ENCODE assay signal across 1 cellular context in the genomic region with DNA sequence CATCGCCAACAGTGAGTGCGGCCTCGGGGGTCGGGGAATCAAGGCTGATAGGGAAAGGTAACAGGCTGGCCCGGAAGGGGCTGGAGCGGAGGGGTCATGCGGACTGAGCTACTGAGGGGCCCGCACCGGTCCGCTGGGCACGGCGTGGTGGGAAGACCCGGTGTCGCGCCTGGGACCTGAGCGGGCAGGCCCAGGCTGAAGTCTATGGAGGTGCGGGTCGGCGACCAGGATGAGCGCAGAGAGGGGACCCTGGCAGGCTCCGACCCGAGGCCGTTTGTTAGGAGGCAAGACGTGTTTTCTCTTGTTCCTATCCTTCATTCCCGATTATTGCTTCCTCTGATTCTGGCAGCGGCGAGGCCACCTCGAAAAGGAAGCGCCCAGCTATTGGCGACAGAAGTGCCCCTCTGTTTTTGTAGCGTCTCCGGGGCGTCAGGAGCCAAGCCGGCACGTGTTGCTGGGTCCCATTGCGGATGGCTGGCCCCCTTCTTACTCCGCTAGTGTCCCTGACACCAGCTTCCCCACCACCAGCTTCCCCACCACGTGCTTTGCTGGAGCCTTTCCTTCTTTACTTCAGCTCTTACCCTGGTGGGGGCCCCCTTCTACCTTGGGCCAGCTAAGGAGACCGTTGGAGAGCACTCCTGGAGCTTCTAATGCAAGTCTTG.
TF ChIP-seq lines count a peak whose summit lies in the region.

No MANE protein-coding gene starts in this region.

TF ChIP-seq in H1, 55 proteins besides CTCF, POLR2A, EP300 and RAD21:
- TF ChIP-seq, protein P1, sequence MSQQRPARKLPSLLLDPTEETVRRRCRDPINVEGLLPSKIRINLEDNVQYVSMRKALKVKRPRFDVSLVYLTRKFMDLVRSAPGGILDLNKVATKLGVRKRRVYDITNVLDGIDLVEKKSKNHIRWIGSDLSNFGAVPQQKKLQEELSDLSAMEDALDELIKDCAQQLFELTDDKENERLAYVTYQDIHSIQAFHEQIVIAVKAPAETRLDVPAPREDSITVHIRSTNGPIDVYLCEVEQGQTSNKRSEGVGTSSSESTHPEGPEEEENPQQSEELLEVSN (IDR thresholded peaks at IDR 0.05), result peak; percentile 39; the same call in 1 of the 2 replicates
- TF ChIP-seq PHF8 (conservative IDR thresholded peaks at IDR 0.05; ENCODE audit: low read depth, low read length) (peak; percentile 34; the same call in 1 of the 2 replicates), FOSL1 (IDR thresholded peaks at IDR 0.05; ENCODE audit: insufficient read depth, low read depth, low read length) (no peak), GABPA (IDR thresholded peaks at IDR 0.05; ENCODE audit: borderline replicate concordance, insufficient read depth, low read length) (no peak), ASH2L (IDR thresholded peaks at IDR 0.05; ENCODE audit: low read length) (peak; percentile 48), HDAC2 (IDR thresholded peaks at IDR 0.05; ENCODE audit: borderline replicate concordance in 1 of 2, low read depth in 2 of 2, low read length in 2 of 2) (0 out of 4 replicates have a peak, but pooled peaks of 1 of the 2 experiments have one; percentile 36), BRCA1 (IDR thresholded peaks at IDR 0.05; ENCODE audit: low read depth, low read length) (no peak), KDM4A (IDR thresholded peaks at IDR 0.05; ENCODE audit: low read depth, low read length, severe bottlenecking) (peak; percentile 21), TAF7 (optimal IDR thresholded peaks at IDR 0.05; ENCODE audit: borderline replicate concordance, low read depth, low read length) (peak; percentile 14), SAP30 (IDR thresholded peaks at IDR 0.05; ENCODE audit: insufficient read depth, insufficient replicate concordance, low read length) (peak; percentile 97), POLR2AphosphoS5 (IDR thresholded peaks at IDR 0.05; ENCODE audit: low read depth, low read length) (no peak), RXRA (IDR thresholded peaks at IDR 0.05; ENCODE audit: insufficient read depth, low read depth, low read length) (no peak), EGR1 (IDR thresholded peaks at IDR 0.05; ENCODE audit: borderline replicate concordance, low read depth, low read length) (no peak), JUN (IDR thresholded peaks at IDR 0.05; ENCODE audit: low read depth, low read length) (no peak), MAFK (IDR thresholded peaks at IDR 0.05; ENCODE audit: low read depth, low read length) (no peak)
- TF ChIP-seq, protein P2, sequence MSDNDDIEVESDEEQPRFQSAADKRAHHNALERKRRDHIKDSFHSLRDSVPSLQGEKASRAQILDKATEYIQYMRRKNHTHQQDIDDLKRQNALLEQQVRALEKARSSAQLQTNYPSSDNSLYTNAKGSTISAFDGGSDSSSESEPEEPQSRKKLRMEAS (IDR thresholded peaks at IDR 0.05), result peak; percentile 85
